Comparison of ENCODE assay signal across 16 cellular contexts in genomic region chr3:22450785-22451400, GRCh38.
DNase-seq lines count a peak whose midpoint lies in the region; FAIRE-seq and TF ChIP-seq lines count a peak whose summit lies in the region.
"Had no signal": no experiment of that assay in that cellular context is flagged by ENCODE, and none has a peak within 500 bp of the region (broad histone marks: within the 10 kb centered on the region; RNA-seq: fewer than 3 reads in every experiment).

No MANE protein-coding gene starts in this region.

- H2AFZ ChIP-seq in H1 (ENCODE audit: low read length) (peak overlapping the region; percentile 47; the same call in 1 of the 2 replicates), trophoblast cell (ENCODE audit: insufficient read depth, low read length, poor library complexity) (no peak overlapping the region)

- H3K4ac ChIP-seq in H1 (replicated peaks; ENCODE audit: insufficient read length, low read depth, low read length) = no peak overlapping the region
- no peak overlapping the region for H3K4ac ChIP-seq in trophoblast cell (ENCODE audit: low read depth, low read length)

- no peak overlapping the region for H2BK20ac ChIP-seq in H1 (ENCODE audit: low read length)

- H2BK15ac ChIP-seq in H1 (ENCODE audit: low read length) = no peak overlapping the region

- H3K56ac ChIP-seq in H1 (replicated peaks; ENCODE audit: insufficient read length, low read depth, low read length) = no peak overlapping the region

- H3K4me2 ChIP-seq in H1 (ENCODE audit: insufficient read depth in 1 of 2, low read depth in 2 of 2, low read length in 2 of 2) = no peak overlapping the region
- H3K4me2 ChIP-seq in trophoblast cell (ENCODE audit: low read length) = no peak overlapping the region

- H3K4me3 ChIP-seq in H1 (ENCODE audit: extremely low read depth in 1 of 4, insufficient read depth in 2 of 4, low read depth in 3 of 4, low read length in 4 of 4) = no peak overlapping the region
- H3K4me3 ChIP-seq in trophoblast cell (ENCODE audit: low read depth, low read length) = no peak overlapping the region
- H3K4me3 ChIP-seq: body of pancreas, thoracic aorta had no signal

- H2BK12ac ChIP-seq in H1 (ENCODE audit: low read depth, low read length) (no peak overlapping the region), trophoblast cell (ENCODE audit: low read length) (no peak overlapping the region)

- peak overlapping the region; percentile 18 for H4K12ac ChIP-seq in trophoblast cell (ENCODE audit: low read depth, low read length)

- no peak for FAIRE-seq in H1 (lab: Jason Lieb, UNC)
- FAIRE-seq: GM12892 had no signal

- H4K5ac ChIP-seq in H1 (ENCODE audit: insufficient read length, low read depth, low read length) = no peak overlapping the region

- no peaks in the 10 kb centered on the region for H4K20me1 ChIP-seq in H1 (replicated peaks in 1 of 2; ENCODE audit: control insufficient read depth in 1 of 2, insufficient read depth in 2 of 2, low read length in 2 of 2)

- no peaks in the 10 kb centered on the region for H3K79me2 ChIP-seq in H1 (ENCODE audit: control insufficient read depth in 1 of 2, insufficient read depth in 2 of 2, low read length in 2 of 2)
- H3K79me2 ChIP-seq in trophoblast cell (ENCODE audit: control insufficient read depth, insufficient read depth, low read length, poor library complexity) = no peaks in the 10 kb centered on the region

- POLR2A ChIA-PET in H1 (lab: Charles Lee; ENCODE audit: partially characterized antibody) = no interaction called here

- H3K4me1 ChIP-seq in H1 (replicated peaks in 1 of 4; ENCODE audit: control insufficient read depth in 3 of 4, insufficient read depth in 4 of 4, low read length in 3 of 4) = no peaks in the 10 kb centered on the region
- peaks cover 0 to 3% of the 10 kb centered on the region in 2 experiments for H3K4me1 ChIP-seq in trophoblast cell (ENCODE audit: control insufficient read depth in 1 of 2, insufficient read depth in 2 of 2, low read length in 2 of 2)
- H3K4me1 ChIP-seq: body of pancreas had no signal

- H3K23me2 ChIP-seq in H1 (ENCODE audit: low read depth, low read length) = no peaks in the 10 kb centered on the region

- whole genome bisulfite sequencing in H1 (ENCODE audit: extremely low coverage in 1 of 2, insufficient coverage in 1 of 2, insufficient read length in 1 of 2, insufficient replicate concordance in 2 of 2, low coverage in 1 of 2, low lambda C conversion rate in 2 of 2, missing lambda C conversion rate in 1 of 2), 2 experiments = 94% methylated on average over 5 of the region's 5 CpGs; no CpG with 5 or more reads in 1 of the 2 experiments
- no CpG with 5 or more reads among the region's 5 CpGs for WGBS in trophoblast cell (ENCODE audit: extremely low coverage, insufficient coverage, insufficient read length)

- no peak overlapping the region for H2BK5ac ChIP-seq in H1 (ENCODE audit: low read depth, low read length)
- H2BK5ac ChIP-seq in trophoblast cell (ENCODE audit: low read depth, low read length, poor library complexity) = no peak overlapping the region

- DNase-seq in H4 (ENCODE audit: low spot score) = peak; percentile 7
- DNase-seq in NCI-H524 (lab: John Stamatoyannopoulos, UW) = peak; percentile 44 to 80
- DNase-seq in H1 (ENCODE audit: low read depth in 1 of 2, low spot score in 2 of 2) = no peak
- DNase-seq in trophoblast cell = no peak
- no peak for DNase-seq in NCI-H1092 treated with DMSO at 0.1 percent for 48 hours (lab: John Stamatoyannopoulos, UW)
- no peak for DNase-seq in stimulated activated CD4-positive, alpha-beta T cell treated with anti-CD3 and anti-CD28 coated beads, Interleukin-4, amount 100 ng/mL, for 1 hour
- no peak for DNase-seq in NCI-H2196 treated with DMSO at 0.1 percent for 48 hours (lab: John Stamatoyannopoulos, UW; ENCODE audit: unreplicated experiment)
- DNase-seq: activated gamma-delta T cell; body of pancreas; effector CD4-positive, alpha-beta T cell; HFFc6; Karpas-422; kidney glomerular epithelial cell; NCI-H2029 treated with DMSO at 0.1 percent for 48 hours had no signal

- H3K9ac ChIP-seq in H1 (replicated peaks in 1 of 4; ENCODE audit: extremely low read depth in 1 of 4, low read depth in 3 of 4, low read length in 3 of 4) (no peak overlapping the region), trophoblast cell (ENCODE audit: low read length) (no peak overlapping the region)

- H3K14ac ChIP-seq in H1 (ENCODE audit: insufficient read length) (no peak overlapping the region), trophoblast cell (ENCODE audit: low read length) (no peak overlapping the region)

- H4K8ac ChIP-seq in H1 (ENCODE audit: extremely low read depth, insufficient read depth, low read length) = no peak overlapping the region
- H4K8ac ChIP-seq in trophoblast cell (ENCODE audit: low read depth, low read length) = peak overlapping the region; percentile 47

- H3K23ac ChIP-seq in H1 (ENCODE audit: insufficient read length) = no peak overlapping the region
- no peak overlapping the region for H3K23ac ChIP-seq in trophoblast cell (ENCODE audit: low read length)

- no peak for TF ChIP-seq POLR2A in H1 (IDR thresholded peaks at IDR 0.05; ENCODE audit: control extremely low read depth in 1 of 2, low read depth in 2 of 2, low read length in 2 of 2)

- H3K79me1 ChIP-seq in H1 (ENCODE audit: low read depth, low read length) = no peaks in the 10 kb centered on the region
- peaks cover 4% of the 10 kb centered on the region for H3K79me1 ChIP-seq in trophoblast cell (ENCODE audit: low read length)

- H2AK5ac ChIP-seq in H1 (ENCODE audit: low read depth, low read length) (no peak overlapping the region), trophoblast cell (ENCODE audit: low read length) (no peak overlapping the region)

- H2BK120ac ChIP-seq in H1 (replicated peaks; ENCODE audit: low read depth, low read length) (no peak overlapping the region), trophoblast cell (ENCODE audit: insufficient read depth, low read length, poor library complexity) (no peak overlapping the region)

- no peaks in the 10 kb centered on the region for H3K27me3 ChIP-seq in H1 (replicated peaks in 1 of 4; ENCODE audit: control insufficient read depth in 3 of 4, extremely low read depth in 1 of 4, insufficient read depth in 3 of 4, low read length in 3 of 4)
- H3K27me3 ChIP-seq in trophoblast cell (ENCODE audit: insufficient read depth, low read length) = no peaks in the 10 kb centered on the region
- H3K27me3 ChIP-seq: body of pancreas had no signal

- H3K9me3 ChIP-seq in H1 (ENCODE audit: insufficient read depth in 2 of 2, low read depth in 1 of 2, low read length in 1 of 2) (no peaks in the 10 kb centered on the region), trophoblast cell (ENCODE audit: insufficient read depth, low read depth, low read length) (no peaks in the 10 kb centered on the region)
- H3K9me3 ChIP-seq: body of pancreas, thoracic aorta had no signal

- no peak for TF ChIP-seq CTCF in H1 (IDR thresholded peaks at IDR 0.05; ENCODE audit: control extremely low read depth in 1 of 3, insufficient read depth in 1 of 3, low read depth in 1 of 3, low read length in 3 of 3)

- H3K18ac ChIP-seq in H1 (ENCODE audit: extremely low read depth, low read length) (no peak overlapping the region), trophoblast cell (ENCODE audit: low read length) (no peak overlapping the region)

- H3K27ac ChIP-seq in H1 (ENCODE audit: low read depth, low read length) (no peak overlapping the region), trophoblast cell (ENCODE audit: low read depth, low read length) (no peak overlapping the region)
- H3K27ac ChIP-seq: body of pancreas, thoracic aorta had no signal

- no peak for TF ChIP-seq RAD21 in H1 (IDR thresholded peaks at IDR 0.05 in 1 of 2, conservative IDR thresholded peaks at IDR 0.05 in 1 of 2; ENCODE audit: low read depth in 2 of 2, low read length in 2 of 2)

- TF ChIP-seq EP300 in H1 (IDR thresholded peaks at IDR 0.05; ENCODE audit: borderline replicate concordance in 1 of 2, low read depth in 2 of 2, low read length in 2 of 2) = no peak

- CTCF ChIA-PET in H1 (lab: Charles Lee; ENCODE audit: partially characterized antibody) = interaction anchor here (0.8 kb wide), 1 partner anchor 11 kb away, joined by 3 read pairs; no protein-coding TSS in a partner anchor

- H4K91ac ChIP-seq in H1 (replicated peaks; ENCODE audit: insufficient read length, low read length) = no peak overlapping the region
- peak overlapping the region; percentile 24 for H4K91ac ChIP-seq in trophoblast cell (ENCODE audit: low read depth, low read length)

- no peaks in the 10 kb centered on the region for H3K36me3 ChIP-seq in H1 (ENCODE audit: control insufficient read depth in 2 of 4, insufficient read depth in 4 of 4, low read length in 3 of 4)
- no peaks in the 10 kb centered on the region for H3K36me3 ChIP-seq in trophoblast cell (ENCODE audit: control insufficient read depth in 1 of 2, insufficient read depth in 2 of 2, low read length in 2 of 2)
- H3K36me3 ChIP-seq: thoracic aorta had no signal

TF ChIP-seq in H1, 55 proteins besides CTCF, POLR2A, EP300 and RAD21 (continues in another document):
- TF ChIP-seq CBX8 (IDR thresholded peaks at IDR 0.05; ENCODE audit: borderline replicate concordance, low read depth, low read length) (no peak), KDM4A (IDR thresholded peaks at IDR 0.05; ENCODE audit: low read depth, low read length, severe bottlenecking) (no peak), TEAD4 (IDR thresholded peaks at IDR 0.05; ENCODE audit: low read depth, low read length) (no peak), EGR1 (IDR thresholded peaks at IDR 0.05; ENCODE audit: borderline replicate concordance, low read depth, low read length) (no peak), CHD1 (IDR thresholded peaks at IDR 0.05; ENCODE audit: low read depth, low read length) (no peak), SRF (IDR thresholded peaks at IDR 0.05; ENCODE audit: low read depth, low read length) (no peak), MAX (IDR thresholded peaks at IDR 0.05) (no peak), BRCA1 (IDR thresholded peaks at IDR 0.05; ENCODE audit: low read depth, low read length) (no peak)
- TF ChIP-seq, protein P1, sequence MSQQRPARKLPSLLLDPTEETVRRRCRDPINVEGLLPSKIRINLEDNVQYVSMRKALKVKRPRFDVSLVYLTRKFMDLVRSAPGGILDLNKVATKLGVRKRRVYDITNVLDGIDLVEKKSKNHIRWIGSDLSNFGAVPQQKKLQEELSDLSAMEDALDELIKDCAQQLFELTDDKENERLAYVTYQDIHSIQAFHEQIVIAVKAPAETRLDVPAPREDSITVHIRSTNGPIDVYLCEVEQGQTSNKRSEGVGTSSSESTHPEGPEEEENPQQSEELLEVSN (IDR thresholded peaks at IDR 0.05) = no peak

Comparison
In these comparisons a context has a peak if more than half of its experiments do, and no peak if none do; other contexts are left out.
1. DNase-seq: peak in H4 (single experiment) and NCI-H524 (2 of 2); none in H1 (0 of 2), trophoblast cell (0 of 2), NCI-H1092 treated with DMSO at 0.1 percent for 48 hours (single experiment), stimulated activated CD4-positive, alpha-beta T cell treated with anti-CD3 and anti-CD28 coated beads, Interleukin-4, amount 100 ng/mL, for 1 hour (single experiment) and NCI-H2196 treated with DMSO at 0.1 percent for 48 hours (single experiment).